In genomic region chr13:31043891-31044657, GRCh38 we compare ENCODE assay signal across 8 cellular contexts.
DNase-seq lines count a peak whose midpoint lies in the region; ATAC-seq and TF ChIP-seq lines count a peak whose summit lies in the region.

No MANE protein-coding gene starts in this region.

- H3K27ac Mint-ChIP-seq in activated CD4-positive, alpha-beta memory T cell treated with anti-CD3 and anti-CD28 coated beads for 36 hours = peak overlapping the region; percentile 93

- H3K4me1 Mint-ChIP-seq in activated CD4-positive, alpha-beta memory T cell treated with anti-CD3 and anti-CD28 coated beads for 36 hours (ENCODE audit: low read depth) = peaks cover 54% of the 10 kb centered on the region

- H3K27ac ChIP-seq in dorsolateral prefrontal cortex = peak overlapping the region in 3 of 59 donors; percentile 38 to 66 (median 64)

- H3K4me3 ChIP-seq in dorsolateral prefrontal cortex = no peak overlapping the region

- DNase-seq in CD1c-positive myeloid dendritic cell (ENCODE audit: extremely low spot score) (peak; percentile 93), NCI-H82 (lab: John Stamatoyannopoulos, UW) (peak; percentile 92), dorsolateral prefrontal cortex (peak; percentile 70 to 88 (median 84)), medulla oblongata (ENCODE audit: extremely low spot score) (peak; percentile 85)
- DNase-seq in activated CD4-positive, alpha-beta memory T cell treated with anti-CD3 and anti-CD28 coated beads for 36 hours = peak; percentile 91
- DNase-seq in stimulated activated CD8-positive, alpha-beta memory T cell treated with anti-CD3 and anti-CD28 coated beads, Interleukin-15, amount 100 ng/mL, for 24 hours (ENCODE audit: low read depth) = peak; percentile 36

- H3K9me3 Mint-ChIP-seq in activated CD4-positive, alpha-beta memory T cell treated with anti-CD3 and anti-CD28 coated beads for 36 hours = no peaks in the 10 kb centered on the region

- H3K27me3 Mint-ChIP-seq in activated CD4-positive, alpha-beta memory T cell treated with anti-CD3 and anti-CD28 coated beads for 36 hours = peaks cover 3% of the 10 kb centered on the region

- POLR2A ChIA-PET in activated CD4-positive, alpha-beta memory T cell treated with anti-CD3 and anti-CD28 coated beads for 36 hours (lab: Charles Lee) = no interaction called here

- peak; percentile 90 to 98 (median 96) for TF ChIP-seq CTCF in dorsolateral prefrontal cortex (IDR thresholded peaks at IDR 0.05 in 54 of 56, conservative IDR thresholded peaks at IDR 0.05 in 2 of 56; ENCODE audit: low read depth in 1 of 56, partially characterized antibody in 56 of 56)

- no peak overlapping the region for H3K4me3 Mint-ChIP-seq in activated CD4-positive, alpha-beta memory T cell treated with anti-CD3 and anti-CD28 coated beads for 36 hours

- intact Hi-C loops in activated CD4-positive, alpha-beta memory T cell treated with anti-CD3 and anti-CD28 coated beads for 36 hours (cut with micrococcal nuclease) = loop anchor here (1.0 to 10.0 kb wide), 8 partner anchors 36 to 912 kb away; partner anchors contain the start of genes HMGB1 and UBE2L5
- intact Hi-C loops in dorsolateral prefrontal cortex (cut with DNase I) = loop anchor here (5.0 to 10.0 kb wide), 8 partner anchors 121 to 912 kb away; partner anchors contain the start of genes HMGB1 (in 2 of the 2), HSPH1 (in 1 of the 2) and USPL1 (in 1 of the 2)

- no peaks in the 10 kb centered on the region for H3K36me3 Mint-ChIP-seq in activated CD4-positive, alpha-beta memory T cell treated with anti-CD3 and anti-CD28 coated beads for 36 hours

- H3K27me3 ChIP-seq in dorsolateral prefrontal cortex = peaks cover 0 to 5% (median 0%) of the 10 kb centered on the region in 45 donors

- ATAC-seq in GM19395 (IDR thresholded peaks at IDR 0.05; ENCODE audit: unreplicated experiment) (peak; percentile 86), HG03460 (IDR thresholded peaks at IDR 0.05; ENCODE audit: unreplicated experiment) (peak; percentile 70)

- CTCF ChIA-PET in activated CD4-positive, alpha-beta memory T cell treated with anti-CD3 and anti-CD28 coated beads for 36 hours (lab: Charles Lee) = interaction anchor here (0.6 to 3.1 kb wide), 53 partner anchors 10 to 929 kb away, joined by 3 to 44 read pairs (median 3); partner anchors contain the start of gene KATNAL1

Comparison
In these comparisons a context has a peak if more than half of its experiments do, and no peak if none do; other contexts are left out.
1. DNase-seq: peak in every context shown above with its lines; median percentile 93 in CD1c-positive myeloid dendritic cell; 92 in NCI-H82; 91 in activated CD4-positive, alpha-beta memory T cell treated with anti-CD3 and anti-CD28 coated beads for 36 hours; 85 in medulla oblongata; 84 in dorsolateral prefrontal cortex; 36 in stimulated activated CD8-positive, alpha-beta memory T cell treated with anti-CD3 and anti-CD28 coated beads, Interleukin-15, amount 100 ng/mL, for 24 hours.